1 cellular context compared by ENCODE assay signal in the genomic region with DNA sequence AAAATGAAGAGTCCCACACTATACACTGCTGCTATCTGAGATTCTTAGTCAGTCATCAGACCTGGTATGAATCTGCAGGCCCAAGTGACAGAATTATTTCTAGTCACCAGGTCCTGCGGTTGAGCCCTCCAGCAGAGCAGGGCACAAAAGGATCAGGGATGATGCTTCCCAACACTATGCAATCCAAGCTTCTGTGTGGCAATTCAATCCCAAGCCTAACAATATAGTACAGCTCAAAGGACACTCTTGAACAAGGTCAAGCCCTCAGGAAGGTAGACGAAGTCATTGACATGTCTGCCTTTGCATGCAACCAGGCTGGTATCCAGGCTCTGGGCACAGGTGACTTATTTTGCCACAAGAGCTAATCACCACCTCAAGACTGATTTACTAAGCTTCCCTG.
TF ChIP-seq lines count a peak whose summit lies in the region.

No MANE protein-coding gene starts in this region.

TF ChIP-seq in HepG2, 621 proteins besides CTCF, POLR2A, EP300 and RAD21 (continues in another document):
- TF ChIP-seq ZEB1 (IDR thresholded peaks at IDR 0.05; ENCODE audit: insufficient replicate concordance, low read depth) (no peak), EHMT2 (IDR thresholded peaks at IDR 0.05; ENCODE audit: borderline replicate concordance, low read depth, low read length) (no peak), NONO (IDR thresholded peaks at IDR 0.05) (no peak), NONO (CRISPR knock-in tag; conservative IDR thresholded peaks at IDR 0.05) (no peak), ZSCAN20 (CRISPR knock-in tag; IDR thresholded peaks at IDR 0.05; ENCODE audit: borderline replicate concordance) (no peak), CEBPB (IDR thresholded peaks at IDR 0.05; ENCODE audit: borderline replicate concordance, low read depth, low read length) (peak; percentile 95), SUZ12 (IDR thresholded peaks at IDR 0.05; ENCODE audit: low read depth, low read length) (no peak), FOXK2 (IDR thresholded peaks at IDR 0.05) (no peak), ETV6 (CRISPR knock-in tag; conservative IDR thresholded peaks at IDR 0.05) (no peak), TBX3 (IDR thresholded peaks at IDR 0.05; ENCODE audit: borderline replicate concordance) (no peak), GRHL1 (CRISPR knock-in tag; conservative IDR thresholded peaks at IDR 0.05) (no peak), HNF4A (CRISPR knock-in tag; IDR thresholded peaks at IDR 0.05) (peak; percentile 77), KLF11 (CRISPR knock-in tag; IDR thresholded peaks at IDR 0.05) (no peak), RARA (CRISPR knock-in tag; IDR thresholded peaks at IDR 0.05) (no peak), XBP1 (CRISPR knock-in tag; IDR thresholded peaks at IDR 0.05) (no peak), ZNF253 (CRISPR knock-in tag; IDR thresholded peaks at IDR 0.05; ENCODE audit: borderline replicate concordance) (no peak), RXRB (CRISPR knock-in tag; IDR thresholded peaks at IDR 0.05; ENCODE audit: borderline replicate concordance) (no peak), ZNF678 (CRISPR knock-in tag; IDR thresholded peaks at IDR 0.05) (no peak), ZUFSP (CRISPR knock-in tag; IDR thresholded peaks at IDR 0.05; ENCODE audit: borderline replicate concordance) (no peak), SOX6 (IDR thresholded peaks at IDR 0.05) (no peak), SOX6 (CRISPR knock-in tag; IDR thresholded peaks at IDR 0.05) (peak; percentile 60; the same call in 1 of the 2 replicates), KDM6A (CRISPR knock-in tag; IDR thresholded peaks at IDR 0.05; ENCODE audit: low read depth) (no peak), SNAI1 (CRISPR knock-in tag; IDR thresholded peaks at IDR 0.05; ENCODE audit: borderline replicate concordance) (no peak), SKI (IDR thresholded peaks at IDR 0.05; ENCODE audit: partially characterized antibody) (peak; percentile 59), DMAP1 (CRISPR knock-in tag; IDR thresholded peaks at IDR 0.05) (no peak), SOX13 (IDR thresholded peaks at IDR 0.05) (no peak), SOX13 (CRISPR knock-in tag; conservative IDR thresholded peaks at IDR 0.05 in 1 of 2, IDR thresholded peaks at IDR 0.05 in 1 of 2) (peak in 1 of 2 experiments; percentile 65; a peak in 2 of 4 replicates), SMC3 (IDR thresholded peaks at IDR 0.05; ENCODE audit: low read length) (peak; percentile 23; the same call in 1 of the 2 replicates), TMF1 (CRISPR knock-in tag; IDR thresholded peaks at IDR 0.05; ENCODE audit: low read depth) (no peak), TAF1 (CRISPR knock-in tag; IDR thresholded peaks at IDR 0.05) (no peak), CC2D1A (CRISPR knock-in tag; IDR thresholded peaks at IDR 0.05) (no peak), FOSL2 (CRISPR knock-in tag; IDR thresholded peaks at IDR 0.05) (peak; percentile 22; the same call in 1 of the 2 replicates), NCOA1 (CRISPR knock-in tag; IDR thresholded peaks at IDR 0.05) (no peak), ZNF30 (CRISPR knock-in tag; IDR thresholded peaks at IDR 0.05) (no peak), ZFP36L2 (CRISPR knock-in tag; IDR thresholded peaks at IDR 0.05) (no peak), MXI1 (IDR thresholded peaks at IDR 0.05; ENCODE audit: borderline replicate concordance, low read depth, low read length) (no peak), RBAK (CRISPR knock-in tag; IDR thresholded peaks at IDR 0.05) (no peak), NR2F6 (IDR thresholded peaks at IDR 0.05) (0 out of 2 replicates have a peak, but pooled peaks have one; percentile 19), NR2F6 (CRISPR knock-in tag; IDR thresholded peaks at IDR 0.05) (no peak), ZNF775 (CRISPR knock-in tag; IDR thresholded peaks at IDR 0.05; ENCODE audit: borderline replicate concordance) (no peak), SALL1 (CRISPR knock-in tag; IDR thresholded peaks at IDR 0.05) (peak; percentile 24; the same call in 1 of the 2 replicates), TRIM24 (CRISPR knock-in tag; IDR thresholded peaks at IDR 0.05) (no peak), HNF4G (IDR thresholded peaks at IDR 0.05; ENCODE audit: borderline replicate concordance, low read depth, low read length) (0 out of 2 replicates have a peak, but pooled peaks have one; percentile 32), HNF4G (CRISPR knock-in tag; IDR thresholded peaks at IDR 0.05; ENCODE audit: borderline replicate concordance, low read depth) (no peak), SATB2 (CRISPR knock-in tag; IDR thresholded peaks at IDR 0.05) (no peak), POLR2AphosphoS2 (IDR thresholded peaks at IDR 0.05; ENCODE audit: low read depth, low read length) (no peak), CEBPG (CRISPR knock-in tag; IDR thresholded peaks at IDR 0.05) (peak; percentile 73)
- TF ChIP-seq, protein P1, sequence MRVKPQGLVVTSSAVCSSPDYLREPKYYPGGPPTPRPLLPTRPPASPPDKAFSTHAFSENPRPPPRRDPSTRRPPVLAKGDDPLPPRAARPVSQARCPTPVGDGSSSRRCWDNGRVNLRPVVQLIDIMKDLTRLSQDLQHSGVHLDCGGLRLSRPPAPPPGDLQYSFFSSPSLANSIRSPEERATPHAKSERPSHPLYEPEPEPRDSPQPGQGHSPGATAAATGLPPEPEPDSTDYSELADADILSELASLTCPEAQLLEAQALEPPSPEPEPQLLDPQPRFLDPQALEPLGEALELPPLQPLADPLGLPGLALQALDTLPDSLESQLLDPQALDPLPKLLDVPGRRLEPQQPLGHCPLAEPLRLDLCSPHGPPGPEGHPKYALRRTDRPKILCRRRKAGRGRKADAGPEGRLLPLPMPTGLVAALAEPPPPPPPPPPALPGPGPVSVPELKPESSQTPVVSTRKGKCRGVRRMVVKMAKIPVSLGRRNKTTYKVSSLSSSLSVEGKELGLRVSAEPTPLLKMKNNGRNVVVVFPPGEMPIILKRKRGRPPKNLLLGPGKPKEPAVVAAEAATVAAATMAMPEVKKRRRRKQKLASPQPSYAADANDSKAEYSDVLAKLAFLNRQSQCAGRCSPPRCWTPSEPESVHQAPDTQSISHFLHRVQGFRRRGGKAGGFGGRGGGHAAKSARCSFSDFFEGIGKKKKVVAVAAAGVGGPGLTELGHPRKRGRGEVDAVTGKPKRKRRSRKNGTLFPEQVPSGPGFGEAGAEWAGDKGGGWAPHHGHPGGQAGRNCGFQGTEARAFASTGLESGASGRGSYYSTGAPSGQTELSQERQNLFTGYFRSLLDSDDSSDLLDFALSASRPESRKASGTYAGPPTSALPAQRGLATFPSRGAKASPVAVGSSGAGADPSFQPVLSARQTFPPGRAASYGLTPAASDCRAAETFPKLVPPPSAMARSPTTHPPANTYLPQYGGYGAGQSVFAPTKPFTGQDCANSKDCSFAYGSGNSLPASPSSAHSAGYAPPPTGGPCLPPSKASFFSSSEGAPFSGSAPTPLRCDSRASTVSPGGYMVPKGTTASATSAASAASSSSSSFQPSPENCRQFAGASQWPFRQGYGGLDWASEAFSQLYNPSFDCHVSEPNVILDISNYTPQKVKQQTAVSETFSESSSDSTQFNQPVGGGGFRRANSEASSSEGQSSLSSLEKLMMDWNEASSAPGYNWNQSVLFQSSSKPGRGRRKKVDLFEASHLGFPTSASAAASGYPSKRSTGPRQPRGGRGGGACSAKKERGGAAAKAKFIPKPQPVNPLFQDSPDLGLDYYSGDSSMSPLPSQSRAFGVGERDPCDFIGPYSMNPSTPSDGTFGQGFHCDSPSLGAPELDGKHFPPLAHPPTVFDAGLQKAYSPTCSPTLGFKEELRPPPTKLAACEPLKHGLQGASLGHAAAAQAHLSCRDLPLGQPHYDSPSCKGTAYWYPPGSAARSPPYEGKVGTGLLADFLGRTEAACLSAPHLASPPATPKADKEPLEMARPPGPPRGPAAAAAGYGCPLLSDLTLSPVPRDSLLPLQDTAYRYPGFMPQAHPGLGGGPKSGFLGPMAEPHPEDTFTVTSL (CRISPR knock-in tag; IDR thresholded peaks at IDR 0.05; ENCODE audit: borderline replicate concordance): no peak
- TF ChIP-seq, protein P2, sequence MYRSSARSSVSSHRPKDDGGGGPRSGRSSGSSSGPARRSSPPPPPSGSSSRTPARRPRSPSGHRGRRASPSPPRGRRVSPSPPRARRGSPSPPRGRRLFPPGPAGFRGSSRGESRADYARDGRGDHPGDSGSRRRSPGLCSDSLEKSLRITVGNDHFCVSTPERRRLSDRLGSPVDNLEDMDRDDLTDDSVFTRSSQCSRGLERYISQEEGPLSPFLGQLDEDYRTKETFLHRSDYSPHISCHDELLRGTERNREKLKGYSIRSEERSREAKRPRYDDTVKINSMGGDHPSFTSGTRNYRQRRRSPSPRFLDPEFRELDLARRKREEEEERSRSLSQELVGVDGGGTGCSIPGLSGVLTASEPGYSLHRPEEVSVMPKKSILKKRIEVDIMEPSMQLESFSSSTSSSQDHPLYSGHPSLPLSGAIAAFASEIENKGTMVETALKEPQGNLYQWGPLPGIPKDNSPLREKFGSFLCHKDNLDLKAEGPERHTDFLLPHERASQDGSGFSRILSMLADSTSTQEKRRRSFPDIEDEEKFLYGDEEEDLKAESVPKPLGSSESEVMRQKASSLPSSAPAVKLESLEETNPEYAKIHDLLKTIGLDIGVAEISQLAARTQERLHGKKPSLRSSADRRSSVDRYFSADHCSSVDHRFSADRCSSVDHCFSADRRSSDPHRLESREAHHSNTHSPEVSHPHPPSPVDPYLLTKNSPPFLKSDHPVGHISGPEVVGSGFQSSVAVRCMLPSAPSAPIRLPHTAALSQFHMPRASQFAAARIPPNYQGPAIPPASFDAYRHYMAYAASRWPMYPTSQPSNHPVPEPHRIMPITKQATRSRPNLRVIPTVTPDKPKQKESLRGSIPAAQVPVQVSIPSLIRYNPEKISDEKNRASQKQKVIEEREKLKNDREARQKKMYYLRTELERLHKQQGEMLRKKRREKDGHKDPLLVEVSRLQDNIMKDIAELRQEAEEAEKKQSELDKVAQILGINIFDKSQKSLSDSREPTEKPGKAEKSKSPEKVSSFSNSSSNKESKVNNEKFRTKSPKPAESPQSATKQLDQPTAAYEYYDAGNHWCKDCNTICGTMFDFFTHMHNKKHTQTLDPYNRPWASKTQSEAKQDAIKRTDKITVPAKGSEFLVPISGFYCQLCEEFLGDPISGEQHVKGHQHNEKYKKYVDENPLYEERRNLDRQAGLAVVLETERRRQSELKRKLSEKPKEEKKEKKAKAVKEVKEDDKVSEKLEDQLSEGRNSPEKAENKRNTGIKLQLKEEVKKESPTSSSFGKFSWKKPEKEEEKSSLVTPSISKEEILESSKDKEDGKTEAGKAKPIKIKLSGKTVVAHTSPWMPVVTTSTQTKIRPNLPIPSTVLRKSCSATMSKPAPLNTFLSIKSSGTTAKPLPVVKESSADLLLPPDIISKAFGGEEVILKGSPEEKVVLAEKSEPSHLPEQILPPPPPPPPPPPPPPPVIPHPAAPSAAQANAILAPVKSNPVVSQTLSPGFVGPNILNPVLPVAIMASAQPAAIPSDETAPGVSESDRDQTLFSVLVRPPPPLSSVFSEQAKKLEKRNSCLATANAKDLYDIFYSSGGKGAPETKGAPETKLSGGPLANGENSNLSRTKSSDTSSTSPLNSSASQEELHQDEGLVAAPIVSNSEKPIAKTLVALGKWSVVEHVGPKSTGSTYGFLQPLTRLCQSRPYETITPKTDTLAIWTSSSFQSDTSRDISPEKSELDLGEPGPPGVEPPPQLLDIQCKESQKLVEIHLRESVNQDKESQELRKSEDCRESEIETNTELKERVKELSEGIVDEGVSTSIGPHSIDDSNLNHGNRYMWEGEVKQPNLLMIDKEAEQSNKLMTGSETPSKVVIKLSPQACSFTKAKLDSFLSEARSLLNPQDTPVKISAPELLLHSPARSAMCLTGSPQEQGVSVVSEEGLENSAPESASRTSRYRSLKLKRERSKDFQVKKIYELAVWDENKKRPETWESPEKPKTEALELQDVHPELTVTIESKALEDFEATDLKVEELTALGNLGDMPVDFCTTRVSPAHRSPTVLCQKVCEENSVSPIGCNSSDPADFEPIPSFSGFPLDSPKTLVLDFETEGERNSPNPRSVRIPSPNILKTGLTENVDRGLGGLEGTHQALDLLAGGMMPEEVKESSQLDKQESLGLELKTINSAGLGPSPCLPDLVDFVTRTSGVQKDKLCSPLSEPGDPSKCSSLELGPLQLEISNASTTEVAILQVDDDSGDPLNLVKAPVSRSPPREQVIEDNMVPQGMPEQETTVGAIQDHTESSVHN (CRISPR knock-in tag; IDR thresholded peaks at IDR 0.05): 0 out of 2 replicates have a peak, but pooled peaks have one; percentile 47
- TF ChIP-seq, protein P3, sequence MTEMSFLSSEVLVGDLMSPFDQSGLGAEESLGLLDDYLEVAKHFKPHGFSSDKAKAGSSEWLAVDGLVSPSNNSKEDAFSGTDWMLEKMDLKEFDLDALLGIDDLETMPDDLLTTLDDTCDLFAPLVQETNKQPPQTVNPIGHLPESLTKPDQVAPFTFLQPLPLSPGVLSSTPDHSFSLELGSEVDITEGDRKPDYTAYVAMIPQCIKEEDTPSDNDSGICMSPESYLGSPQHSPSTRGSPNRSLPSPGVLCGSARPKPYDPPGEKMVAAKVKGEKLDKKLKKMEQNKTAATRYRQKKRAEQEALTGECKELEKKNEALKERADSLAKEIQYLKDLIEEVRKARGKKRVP (CRISPR knock-in tag; IDR thresholded peaks at IDR 0.05): peak in 1 of 2 experiments; percentile 83; a peak in 2 of 4 replicates
- TF ChIP-seq, protein P4, sequence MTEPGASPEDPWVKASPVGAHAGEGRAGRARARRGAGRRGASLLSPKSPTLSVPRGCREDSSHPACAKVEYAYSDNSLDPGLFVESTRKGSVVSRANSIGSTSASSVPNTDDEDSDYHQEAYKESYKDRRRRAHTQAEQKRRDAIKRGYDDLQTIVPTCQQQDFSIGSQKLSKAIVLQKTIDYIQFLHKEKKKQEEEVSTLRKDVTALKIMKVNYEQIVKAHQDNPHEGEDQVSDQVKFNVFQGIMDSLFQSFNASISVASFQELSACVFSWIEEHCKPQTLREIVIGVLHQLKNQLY (CRISPR knock-in tag; IDR thresholded peaks at IDR 0.05): no peak
